Comparison of ENCODE assay signal across 8 cellular contexts in the genomic region with DNA sequence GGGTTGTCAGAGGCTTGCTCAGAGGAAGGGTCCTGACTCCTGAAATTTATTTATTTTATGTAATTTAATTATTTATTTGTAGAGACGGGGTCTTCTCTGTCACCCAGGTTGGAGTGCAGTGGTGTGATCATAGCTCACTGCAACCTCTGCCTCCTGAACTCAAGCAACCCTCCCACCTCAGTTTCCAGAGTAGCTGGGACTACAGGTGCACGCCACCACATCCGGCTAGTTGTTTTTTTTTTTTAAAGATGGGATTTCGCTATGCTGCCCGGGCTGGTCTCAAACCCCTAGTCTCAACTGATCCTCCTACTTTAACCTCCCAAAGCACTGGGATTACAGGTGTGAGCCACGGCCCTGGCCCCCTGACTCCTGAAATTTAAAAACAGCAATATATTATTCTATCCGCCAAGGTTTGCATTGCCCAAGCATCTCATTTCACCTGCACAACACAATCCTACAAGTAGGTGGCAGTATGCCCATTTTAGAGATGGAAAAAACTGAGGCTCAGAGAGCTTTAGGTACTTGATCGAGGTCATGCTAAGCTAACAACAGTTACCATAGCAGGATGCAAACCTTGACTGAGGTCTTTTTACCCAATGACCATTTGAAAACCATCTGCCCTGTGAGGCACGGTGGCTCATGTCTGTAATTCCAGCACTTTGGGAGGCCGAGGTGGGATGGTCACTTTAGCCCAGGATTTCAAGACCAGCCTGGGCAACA. TPM values are rescaled to one million over a fixed set of nuclear protein-coding genes. Genes with fewer than 3 reads are reported as not detected.
DNase-seq lines count a peak whose midpoint lies in the region; ATAC-seq, FAIRE-seq and TF ChIP-seq lines count a peak whose summit lies in the region.

No MANE protein-coding gene starts in this region.

- intact Hi-C loops in activated CD4-positive, alpha-beta T cell treated with anti-CD3 and anti-CD28 coated beads, Interleukin-2, amount 10 ng/mL, durations not matched to agents 24 days and 14 days (cut with micrococcal nuclease), result loop anchor here (5.0 kb wide), 1 partner anchor 200 kb away; no protein-coding TSS in a partner anchor
- intact Hi-C loops in GM12878 (cut with micrococcal nuclease; ENCODE audit: unreplicated experiment), result no loop called here

- POLR2A ChIA-PET in GM12878 (lab: Charles Lee), result interaction anchor here (0.6 to 0.9 kb wide), 3 partner anchors 13 to 201 kb away, joined by 3 to 5 read pairs (median 4); no protein-coding TSS in a partner anchor

- FAIRE-seq in GM12878 (lab: Jason Lieb, UNC), result peak; percentile 44

- H3K27ac ChIP-seq in GM12878 (ENCODE audit: control insufficient read depth, insufficient read depth) (no peak overlapping the region), suprapubic skin (no peak overlapping the region)

- no peak overlapping the region for H3K9ac ChIP-seq in GM12878 (ENCODE audit: control insufficient read depth, insufficient read depth, low read length)

- TF ChIP-seq CTCF in GM12878 (IDR thresholded peaks at IDR 0.05 in 2 of 3, conservative IDR thresholded peaks at IDR 0.05 in 1 of 3; ENCODE audit: control insufficient read depth in 2 of 3, extremely low read depth in 1 of 3, insufficient read depth in 1 of 3, low read depth in 3 of 3, low read length in 3 of 3) (peak; percentile 65 to 69 (median 66)), mesothelial cell of epicardium (IDR thresholded peaks at IDR 0.05; ENCODE audit: unreplicated experiment) (peak; percentile 57), suprapubic skin (IDR thresholded peaks at IDR 0.05) (no peak)

- H3K27me3 ChIP-seq in GM12878 (replicated peaks in 1 of 2; ENCODE audit: control insufficient read depth in 2 of 2, insufficient read depth in 2 of 2, low read length in 1 of 2) (no peaks in the 10 kb centered on the region), suprapubic skin (no peaks in the 10 kb centered on the region)

- no peak overlapping the region for H3K4me2 ChIP-seq in GM12878 (ENCODE audit: control insufficient read depth, insufficient read depth)

- H3K4me1 Mint-ChIP-seq in activated CD4-positive, alpha-beta T cell treated with anti-CD3 and anti-CD28 coated beads, Interleukin-2, amount 10 ng/mL, durations not matched to agents 24 days and 14 days, result peaks cover 2% of the 10 kb centered on the region
- H3K4me1 Mint-ChIP-seq in mesothelial cell of epicardium, result peaks cover 5% of the 10 kb centered on the region

- H3K36me3 ChIP-seq in GM12878 (ENCODE audit: control insufficient read depth in 2 of 2, insufficient read depth in 2 of 2, low read length in 1 of 2) (no peaks in the 10 kb centered on the region), suprapubic skin (no peaks in the 10 kb centered on the region)

- BruUV-seq in GM12878 (replicated peaks; lab: Mats Ljungman, UMichigan), result no TSS peak

- H4K20me1 ChIP-seq in GM12878 (ENCODE audit: control insufficient read depth, insufficient read depth), result no peaks in the 10 kb centered on the region

- 56% methylated on average over 10 of the region's 10 CpGs for WGBS in GM12878 (ENCODE audit: insufficient coverage, insufficient replicate concordance, low lambda C conversion rate, missing lambda C conversion rate)
- WGBS in suprapubic skin, result 86% methylated on average over 10 of the region's 10 CpGs

- TF ChIP-seq EP300 in GM12878 (IDR thresholded peaks at IDR 0.05; ENCODE audit: borderline replicate concordance in 1 of 2, control insufficient read depth in 1 of 2, low read depth in 2 of 2, low read length in 2 of 2) (no peak), suprapubic skin (IDR thresholded peaks at IDR 0.05) (no peak)

- no peaks in the 10 kb centered on the region for H3K9me3 ChIP-seq in GM12878 (replicated peaks; ENCODE audit: control insufficient read depth, insufficient read depth, low read length)
- H3K9me3 ChIP-seq in suprapubic skin, result no peaks in the 10 kb centered on the region

- DNase-seq in activated CD4-positive, alpha-beta T cell treated with anti-CD3 and anti-CD28 coated beads, Interleukin-2, amount 10 ng/mL, durations not matched to agents 24 days and 14 days, result peak; percentile 81
- no peak for DNase-seq in activated CD4-positive, alpha-beta T cell treated with anti-CD3 and anti-CD28 coated beads for 1 hour
- DNase-seq in NCI-H226 (peak; percentile 50), GM12878 (ENCODE audit: low read depth, low spot score) (no peak), mesothelial cell of epicardium (ENCODE audit: low spot score in 2 of 2, unreplicated experiment in 2 of 2) (no peak), suprapubic skin (ENCODE audit: low spot score in 2 of 2) (no peak)
- DNase-seq in effector CD8-positive, alpha-beta T cell (lab: John Stamatoyannopoulos, UW), result no peak

- ATAC-seq in GM12878 (peak; percentile 90), HG03135 (IDR thresholded peaks at IDR 0.05; ENCODE audit: unreplicated experiment) (no peak)

- TF ChIP-seq POLR2A in GM12878 (IDR thresholded peaks at IDR 0.05; ENCODE audit: low read depth, low read length), result no peak
- TF ChIP-seq POLR2A in suprapubic skin (IDR thresholded peaks at IDR 0.05), result no peak

- H3K9me3 Mint-ChIP-seq in activated CD4-positive, alpha-beta T cell treated with anti-CD3 and anti-CD28 coated beads, Interleukin-2, amount 10 ng/mL, durations not matched to agents 24 days and 14 days, result peaks cover 5% of the 10 kb centered on the region
- H3K9me3 Mint-ChIP-seq in mesothelial cell of epicardium, result no peaks in the 10 kb centered on the region

- no peak overlapping the region for H3K4me3 ChIP-seq in GM12878
- H3K4me3 ChIP-seq in suprapubic skin, result no peak overlapping the region

- H3K27me3 Mint-ChIP-seq in activated CD4-positive, alpha-beta T cell treated with anti-CD3 and anti-CD28 coated beads, Interleukin-2, amount 10 ng/mL, durations not matched to agents 24 days and 14 days, result no peaks in the 10 kb centered on the region
- H3K27me3 Mint-ChIP-seq in mesothelial cell of epicardium (ENCODE audit: low read depth), result peaks cover 26% of the 10 kb centered on the region

- CTCF ChIA-PET in GM12878 (lab: Yijun Ruan, JAX), result interaction anchor here (0.6 to 4.7 kb wide), 34 partner anchors 8 to 465 kb away, joined by 3 to 63 read pairs (median 4); partner anchors contain the start of genes MCOLN1, PET100, PNPLA6 and TRAPPC5

- peak; percentile 72 for TF ChIP-seq RAD21 in GM12878 (IDR thresholded peaks at IDR 0.05; ENCODE audit: insufficient read depth, low read depth, low read length)

- in situ Hi-C loops in GM12878 (cut with MboI), result no loop called here

- H3K79me2 ChIP-seq in GM12878 (ENCODE audit: control insufficient read depth, insufficient read depth, low read length), result no peaks in the 10 kb centered on the region

- SMC1A ChIA-PET in GM12878 (lab: Charles Lee; ENCODE audit: uncharacterized antibody, unreplicated experiment), result interaction anchor here (0.5 to 2.2 kb wide), 16 partner anchors 13 to 446 kb away, joined by 3 to 14 read pairs (median 4); partner anchors contain the start of gene ARHGEF18

- H3K36me3 Mint-ChIP-seq in activated CD4-positive, alpha-beta T cell treated with anti-CD3 and anti-CD28 coated beads, Interleukin-2, amount 10 ng/mL, durations not matched to agents 24 days and 14 days (ENCODE audit: low read depth), result peaks cover 36% of the 10 kb centered on the region
- H3K36me3 Mint-ChIP-seq in mesothelial cell of epicardium, result no peaks in the 10 kb centered on the region

- H3K4me1 ChIP-seq in GM12878 (ENCODE audit: control insufficient read depth, insufficient read depth, low read length), result no peaks in the 10 kb centered on the region
- no peaks in the 10 kb centered on the region for H3K4me1 ChIP-seq in suprapubic skin

- peak overlapping the region; percentile 60 for H3K27ac Mint-ChIP-seq in activated CD4-positive, alpha-beta T cell treated with anti-CD3 and anti-CD28 coated beads, Interleukin-2, amount 10 ng/mL, durations not matched to agents 24 days and 14 days
- no peak overlapping the region for H3K27ac Mint-ChIP-seq in mesothelial cell of epicardium

- H2AFZ ChIP-seq in GM12878 (ENCODE audit: control insufficient read depth, low read depth, low read length), result no peak overlapping the region

- RAD21 ChIA-PET in GM12878 (lab: Charles Lee; ENCODE audit: unreplicated experiment), result interaction anchor here (0.5 to 2.0 kb wide), 21 partner anchors 10 to 433 kb away, joined by 3 to 12 read pairs (median 4); partner anchors contain the start of genes STXBP2 and TRAPPC5

- no peak overlapping the region for H3K4me3 Mint-ChIP-seq in activated CD4-positive, alpha-beta T cell treated with anti-CD3 and anti-CD28 coated beads, Interleukin-2, amount 10 ng/mL, durations not matched to agents 24 days and 14 days
- H3K4me3 Mint-ChIP-seq in mesothelial cell of epicardium, result no peak overlapping the region

TF ChIP-seq in GM12878, 131 proteins besides CTCF, POLR2A, EP300 and RAD21:
- TF ChIP-seq ASH2L (IDR thresholded peaks at IDR 0.05; ENCODE audit: borderline replicate concordance, low read depth) (no peak), SMC3 (IDR thresholded peaks at IDR 0.05; ENCODE audit: borderline replicate concordance, low read length) (peak; percentile 45; the same call in 1 of the 2 replicates), SREBF2 (IDR thresholded peaks at IDR 0.05; ENCODE audit: low read length) (no peak)

RNA-seq across cellular contexts. Expression of gene ARHGEF18, which starts 18.1 kb away (rescaled TPM):
- total RNA-seq in activated CD4-positive, alpha-beta T cell treated with anti-CD3 and anti-CD28 coated beads, Interleukin-2, amount 10 ng/mL, durations not matched to agents 24 days and 14 days, result 30.6 and 34.8 TPM in 2 replicates
- total RNA-seq in GM12878 (2013; cell fraction: nucleolus; rRNA removed), result 56.0 and 60.3 TPM in 2 replicates
- total RNA-seq in GM12878 (2014; rRNA removed) (26.9 and 31.1 TPM in 2 replicates), GM12878 (2014; rRNA removed; fragmentation: Illumina TruSeq; extraction: Trizol) (8.8 and 8.9 TPM in 2 replicates), GM12878 (2021) (32.3 and 37.3 TPM in 2 replicates), mesothelial cell of epicardium (45.3 to 50.3 TPM (median 47.8 TPM) in 3 replicates), suprapubic skin (10 to 100 TPM; 24.2 to 43.5 (median 31.2) TPM)
- 7.9 TPM for polyA plus RNA-seq in GM12878 (2011; ENCODE audit: low read depth)
- polyA plus RNA-seq in GM12878 (2011; rRNA removed) (7.0 and 8.9 TPM in 2 replicates), GM12878 (2014; fragmentation: Illumina TruSeq; extraction: Trizol) (1.2 and 6.6 TPM in 2 replicates), GM12878 (2014; fragmentation: Nextera tagmentation; extraction: Ambion mirVana) (under 1 TPM; 0.31 to 0.57 TPM), GM12878 (2014; rRNA removed) (23.3 and 27.6 TPM in 2 replicates), GM12878 (2016; fragmentation: Nextera tagmentation; extraction: Ambion mirVana) (10 to 100 TPM; 17.9 to 19.9 TPM)
- 15.0 and 21.0 TPM in 2 replicates for polyA plus RNA-seq in GM12878 (2011; cell fraction: cytosol; rRNA removed)
- 37.2 and 41.2 TPM in 2 replicates for polyA plus RNA-seq in GM12878 (2011; cell fraction: nucleus; rRNA removed)
- polyA plus RNA-seq in GM12878 (2012), result 17.2 and 18.4 TPM in 2 replicates
- polyA minus RNA-seq in GM12878 (2011; rRNA and poly(A)+ RNA removed), result 8.9 and 22.5 TPM in 2 replicates
- polyA minus RNA-seq in GM12878 (2011; cell fraction: cytosol; rRNA and poly(A)+ RNA removed), result 16.8 and 20.8 TPM in 2 replicates
- 13.7 and 21.9 TPM in 2 replicates for polyA minus RNA-seq in GM12878 (2011; cell fraction: nucleus; rRNA and poly(A)+ RNA removed)

Comparison
In these comparisons a context has a peak if more than half of its experiments do, and no peak if none do; other contexts are left out.
1. DNase-seq: peak in activated CD4-positive, alpha-beta T cell treated with anti-CD3 and anti-CD28 coated beads, Interleukin-2, amount 10 ng/mL, durations not matched to agents 24 days and 14 days (single experiment) and NCI-H226 (single experiment); none in activated CD4-positive, alpha-beta T cell treated with anti-CD3 and anti-CD28 coated beads for 1 hour (single experiment), GM12878 (single experiment), mesothelial cell of epicardium (0 of 2), effector CD8-positive, alpha-beta T cell (single experiment) and suprapubic skin (0 of 2).
2. CTCF ChIP-seq: peak in GM12878 (3 of 3) and mesothelial cell of epicardium (single experiment); none in suprapubic skin (0 of 2).